Comparison of ENCODE assay signal across 18 cellular contexts in the genomic region with DNA sequence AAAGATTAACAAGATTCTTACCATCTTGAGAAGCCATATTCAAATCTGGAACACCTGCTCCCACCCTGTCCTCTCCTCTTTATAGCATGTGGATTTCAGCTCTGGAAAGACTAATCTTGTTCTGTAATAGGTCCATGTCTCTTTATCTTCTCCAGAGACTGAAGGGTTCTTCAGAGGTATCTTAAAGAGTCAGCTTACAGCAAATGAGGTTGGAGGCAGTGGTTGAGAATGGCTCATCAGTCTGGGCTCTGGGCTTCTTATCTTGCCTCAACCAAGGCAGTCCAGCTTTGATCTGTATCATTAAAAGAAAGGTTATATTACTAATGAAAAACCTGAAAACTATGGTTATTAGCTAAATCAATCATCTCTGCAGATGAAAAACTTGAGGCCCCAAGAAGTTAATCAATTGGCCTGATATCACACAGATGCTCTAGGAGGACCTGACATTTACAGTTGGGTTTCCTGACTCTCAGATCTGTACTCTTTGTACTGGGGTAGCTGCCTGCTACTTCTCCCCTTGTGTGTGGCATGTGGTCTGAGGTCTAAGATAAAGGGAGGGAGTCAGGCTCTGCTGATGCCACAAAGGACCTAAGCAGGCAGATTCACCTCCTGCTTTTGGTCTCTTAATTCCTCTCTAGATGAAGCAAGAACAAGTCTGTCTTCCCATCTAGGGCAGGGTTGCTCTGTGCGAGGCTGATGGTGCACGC. TPM values are rescaled to one million over a fixed set of nuclear protein-coding genes. Genes with fewer than 3 reads are reported as not detected.
A peak's percentile ranks its signal among the peaks of the same experiment; 100 is the strongest.
DNase-seq lines count a peak whose midpoint lies in the region; ATAC-seq, FAIRE-seq and TF ChIP-seq lines count a peak whose summit lies in the region.
"Had no signal": no experiment of that assay in that cellular context is flagged by ENCODE, and none has a peak within 500 bp of the region (broad histone marks: within the 10 kb centered on the region; RNA-seq: fewer than 3 reads in every experiment).

No MANE protein-coding gene starts in this region.

- H3K9ac ChIP-seq in HepG2 (ENCODE audit: insufficient read depth, low read depth, low read length) (no peak overlapping the region), neuronal stem cell (ENCODE audit: low read depth, low read length, poor library complexity) (no peak overlapping the region)

- no peak for TF ChIP-seq RAD21 in HepG2 (CRISPR knock-in tag; IDR thresholded peaks at IDR 0.05)

- no peak overlapping the region for H3K14ac ChIP-seq in neuronal stem cell (ENCODE audit: low read length)

- no peaks in the 10 kb centered on the region for H3K36me3 Mint-ChIP-seq in activated naive CD8-positive, alpha-beta T cell treated with anti-CD3 and anti-CD28 coated beads, Interleukin-2, amount 50 U/mL, for 24 hours (ENCODE audit: low read depth)
- H3K36me3 Mint-ChIP-seq: CD4-positive, CD25-positive, alpha-beta regulatory T cell had no signal

- H3K23ac ChIP-seq in neuronal stem cell (ENCODE audit: low read depth, low read length, poor library complexity) = no peak overlapping the region

- H3K4me1 ChIP-seq in HepG2 (ENCODE audit: insufficient read depth, low read length) (no peaks in the 10 kb centered on the region), right lobe of liver (no peaks in the 10 kb centered on the region), neuronal stem cell (ENCODE audit: control insufficient read depth in 2 of 2, insufficient read depth in 1 of 2, low read depth in 1 of 2, low read length in 2 of 2) (peaks cover 14 to 39% of the 10 kb centered on the region in 2 donors)

- H3K36me3 ChIP-seq in HepG2 (replicated peaks in 1 of 2; ENCODE audit: control insufficient read depth in 1 of 2, insufficient read depth in 2 of 2, low read length in 2 of 2) (no peaks in the 10 kb centered on the region), right lobe of liver (no peaks in the 10 kb centered on the region), neuronal stem cell (replicated peaks in 1 of 2; ENCODE audit: control insufficient read depth in 2 of 2, insufficient read depth in 2 of 2, low read length in 2 of 2) (no peaks in the 10 kb centered on the region)

- in situ Hi-C loops in HepG2 (cut with HindIII; ENCODE audit: extremely low pct_ligation_motif_present, low pct_unique_long_range_greater_than_20kb) = no loop called here

- TF ChIP-seq EP300 in HepG2 (IDR thresholded peaks at IDR 0.05; ENCODE audit: low read depth in 2 of 2, low read length in 2 of 2) (no peak), HepG2 (CRISPR knock-in tag; IDR thresholded peaks at IDR 0.05; ENCODE audit: borderline replicate concordance) (no peak)

- peaks cover 10% of the 10 kb centered on the region for H3K9me3 Mint-ChIP-seq in activated naive CD8-positive, alpha-beta T cell treated with anti-CD3 and anti-CD28 coated beads, Interleukin-2, amount 50 U/mL, for 24 hours

- POLR2A ChIA-PET in HepG2 (lab: Yijun Ruan, JAX) = no interaction called here

- no peak for FAIRE-seq in HepG2 (lab: Jason Lieb, UNC)
- FAIRE-seq: GM12878, GM18507 had no signal

- no peak for TF ChIP-seq POLR2A in HepG2 (IDR thresholded peaks at IDR 0.05; ENCODE audit: insufficient read depth in 1 of 2, low read depth in 2 of 2, low read length in 2 of 2)
- no peak for TF ChIP-seq POLR2A in right lobe of liver (IDR thresholded peaks at IDR 0.05)

- no peak overlapping the region for H3K4me3 ChIP-seq in HepG2 (replicated peaks in 1 of 3; ENCODE audit: insufficient read depth in 1 of 3, low read depth in 2 of 3, low read length in 3 of 3)
- H3K4me3 ChIP-seq in right lobe of liver = no peak overlapping the region
- H3K4me3 ChIP-seq in neuronal stem cell (ENCODE audit: low read length in 2 of 2) = no peak overlapping the region
- H3K4me3 ChIP-seq: GM12878 had no signal

- H3K4me3 Mint-ChIP-seq in activated naive CD8-positive, alpha-beta T cell treated with anti-CD3 and anti-CD28 coated beads, Interleukin-2, amount 50 U/mL, for 24 hours = no peak overlapping the region
- H3K4me3 Mint-ChIP-seq: CD4-positive, CD25-positive, alpha-beta regulatory T cell had no signal

- no peaks in the 10 kb centered on the region for H3K79me1 ChIP-seq in neuronal stem cell (ENCODE audit: low read depth, low read length)

- no peak overlapping the region for H2AK5ac ChIP-seq in neuronal stem cell (ENCODE audit: low read depth, low read length)

- H3K79me2 ChIP-seq in HepG2 (ENCODE audit: insufficient read depth, low read length) = no peaks in the 10 kb centered on the region

- no peaks in the 10 kb centered on the region for H4K20me1 ChIP-seq in HepG2 (ENCODE audit: insufficient read depth, low read length)

- peak; percentile 34; the same call in 1 of the 3 replicates for ATAC-seq in HepG2
- ATAC-seq in right lobe of liver = no peak
- peak; percentile 52 for ATAC-seq in activated naive CD8-positive, alpha-beta T cell treated with anti-CD3 and anti-CD28 coated beads, Interleukin-2, amount 50 U/mL, for 24 hours
- ATAC-seq: GM12878 had no signal

- H2BK15ac ChIP-seq in neuronal stem cell (ENCODE audit: low read length) = no peak overlapping the region

- no TSS peak for BruUV-seq in HepG2 (replicated peaks; lab: Mats Ljungman, UMichigan)

- H3K18ac ChIP-seq in neuronal stem cell (ENCODE audit: low read length) = no peak overlapping the region

- H4K91ac ChIP-seq in neuronal stem cell (ENCODE audit: low read depth, low read length, poor library complexity) = no peak overlapping the region

- intact Hi-C loops in HepG2 (cut with micrococcal nuclease; ENCODE audit: unreplicated experiment) = no loop called here
- intact Hi-C loops in right lobe of liver (cut with DNase I) = no loop called here

- no peak overlapping the region for H3K27ac ChIP-seq in HepG2 (ENCODE audit: extremely low read length, insufficient read depth, low read length)
- no peak overlapping the region for H3K27ac ChIP-seq in right lobe of liver
- H3K27ac ChIP-seq in neuronal stem cell (replicated peaks; ENCODE audit: low read length) = no peak overlapping the region

- no peak overlapping the region for H2BK5ac ChIP-seq in neuronal stem cell (ENCODE audit: low read length)

- H2BK120ac ChIP-seq in neuronal stem cell (ENCODE audit: low read depth, low read length) = no peak overlapping the region

- TF ChIP-seq CTCF in HepG2 (CRISPR knock-in tag; IDR thresholded peaks at IDR 0.05) (no peak), right lobe of liver (IDR thresholded peaks at IDR 0.05) (no peak)

- H4K8ac ChIP-seq in neuronal stem cell (ENCODE audit: low read depth, low read length) = no peak overlapping the region

- no peaks in the 10 kb centered on the region for H3K9me3 ChIP-seq in HepG2 (ENCODE audit: low read length)
- H3K9me3 ChIP-seq in right lobe of liver = no peaks in the 10 kb centered on the region
- peaks cover 3% of the 10 kb centered on the region in 2 donors for H3K9me3 ChIP-seq in neuronal stem cell (replicated peaks in 1 of 2; ENCODE audit: control insufficient read depth in 2 of 2, insufficient read depth in 1 of 2, low read depth in 1 of 2, low read length in 2 of 2)

- no peak overlapping the region for H2BK12ac ChIP-seq in neuronal stem cell (ENCODE audit: low read length)

- no peak overlapping the region for H3K4ac ChIP-seq in neuronal stem cell (ENCODE audit: low read length)

- no peak overlapping the region for H3K4me2 ChIP-seq in HepG2 (ENCODE audit: low read depth, low read length)
- H3K4me2 ChIP-seq in neuronal stem cell (ENCODE audit: insufficient read depth, low read length, poor library complexity, severe bottlenecking) = no peak overlapping the region

- H3K27ac Mint-ChIP-seq in activated naive CD8-positive, alpha-beta T cell treated with anti-CD3 and anti-CD28 coated beads, Interleukin-2, amount 50 U/mL, for 24 hours = no peak overlapping the region
- H3K27ac Mint-ChIP-seq: CD4-positive, CD25-positive, alpha-beta regulatory T cell had no signal

- CTCF ChIA-PET in HepG2 (lab: Yijun Ruan, JAX; ENCODE audit: low intra/inter-chr PET ratio, low total read pairs) = no interaction called here

- H3K27me3 ChIP-seq in HepG2 (ENCODE audit: control insufficient read depth in 1 of 2, insufficient read depth in 2 of 2, low read length in 2 of 2) (no peaks in the 10 kb centered on the region), right lobe of liver (no peaks in the 10 kb centered on the region), neuronal stem cell (ENCODE audit: control insufficient read depth in 3 of 3, insufficient read depth in 3 of 3, low read depth in 1 of 3, low read length in 3 of 3) (peaks cover 0 to 6% (median 0%) of the 10 kb centered on the region in 3 experiments)

- 7% methylated on average over 2 of the region's 2 CpGs for WGBS in HepG2 (ENCODE audit: low lambda C conversion rate)
- WGBS in right lobe of liver (ENCODE audit: insufficient coverage, low coverage, low lambda C conversion rate, missing lambda C conversion rate) = 87% methylated on average over 2 of the region's 2 CpGs
- WGBS in neuronal stem cell (ENCODE audit: extremely low coverage in 2 of 2, insufficient read length in 2 of 2, insufficient replicate concordance in 1 of 2), 2 donors = no CpG with 5 or more reads among the region's 2 CpGs

- H2AFZ ChIP-seq in HepG2 (ENCODE audit: low read length) (no peak overlapping the region), neuronal stem cell (ENCODE audit: low read length) (peak overlapping the region; percentile 46)

- DNase-seq in HepG2 (ENCODE audit: low spot score) = no peak
- DNase-seq in right lobe of liver = no peak
- DNase-seq in activated naive CD8-positive, alpha-beta T cell treated with anti-CD3 and anti-CD28 coated beads, Interleukin-2, amount 50 U/mL, for 24 hours = no peak
- no peak for DNase-seq in neuronal stem cell (ENCODE audit: low spot score)
- DNase-seq in NCI-H2107 (lab: John Stamatoyannopoulos, UW) = no peak
- no peak for DNase-seq in activated gamma-delta T cell (lab: John Stamatoyannopoulos, UW)
- DNase-seq in medulla oblongata (ENCODE audit: extremely low spot score) = no peak
- DNase-seq: ACHN; CD4-positive, CD25-positive, alpha-beta regulatory T cell; DMS53; H7; Karpas-422; NCI-H1417 treated with DMSO at 0.1 percent for 48 hours; NCI-H2029 treated with DMSO at 0.1 percent for 48 hours; NCI-H524 treated with DMSO at 0.1 percent for 48 hours; NK-92 treated with Interleukin-12 subunit alpha and Interleukin-12 subunit beta, amount 100 ng/mL, for 24 hours had no signal

- H3K4me1 Mint-ChIP-seq in activated naive CD8-positive, alpha-beta T cell treated with anti-CD3 and anti-CD28 coated beads, Interleukin-2, amount 50 U/mL, for 24 hours = no peaks in the 10 kb centered on the region
- H3K4me1 Mint-ChIP-seq: CD4-positive, CD25-positive, alpha-beta regulatory T cell had no signal

- no peaks in the 10 kb centered on the region for H3K27me3 Mint-ChIP-seq in activated naive CD8-positive, alpha-beta T cell treated with anti-CD3 and anti-CD28 coated beads, Interleukin-2, amount 50 U/mL, for 24 hours
- H3K27me3 Mint-ChIP-seq: CD4-positive, CD25-positive, alpha-beta regulatory T cell had no signal

RNA-seq across cellular contexts. Expression of a gene that starts 1.7 kb away (rescaled TPM):
- total RNA-seq in HepG2 (2016; rRNA removed; fragmentation: Illumina TruSeq; extraction: Trizol) = 0.84 and 1.4 TPM in 2 replicates
- 0.79 and 1.4 TPM in 2 replicates for total RNA-seq in HepG2 (2016; cell fraction: cytosol; rRNA removed; fragmentation: Illumina TruSeq; extraction: Trizol; ENCODE audit: low read depth)
- total RNA-seq in HepG2 (2016; cell fraction: insoluble cytoplasmic fraction; rRNA removed; fragmentation: Illumina TruSeq; extraction: Trizol) = 0.91 and 1.5 TPM in 2 replicates
- 0.62 and 0.86 TPM in 2 replicates for total RNA-seq in HepG2 (2016; cell fraction: membrane; rRNA removed; fragmentation: Illumina TruSeq; extraction: Trizol)
- total RNA-seq in HepG2 (2016; cell fraction: nucleus; rRNA removed; fragmentation: Illumina TruSeq; extraction: Trizol) = 1.4 and 5.7 TPM in 2 replicates
- polyA plus RNA-seq in HepG2 (2011; rRNA removed) = 0.51 and 1.4 TPM in 2 replicates
- 0.23 and 0.54 TPM in 2 replicates for polyA plus RNA-seq in HepG2 (2011; cell fraction: cytosol; rRNA removed)
- 1.2 and 1.6 TPM in 2 replicates for polyA plus RNA-seq in HepG2 (2011; cell fraction: nucleus; rRNA removed)
- 0.39 and 0.59 TPM in 2 replicates for polyA plus RNA-seq in HepG2 (2012)
- polyA plus RNA-seq in HepG2 (2016; cell fraction: cytosol; fragmentation: Illumina TruSeq; extraction: Trizol; ENCODE audit: low read depth) = 0.08 and 0.09 TPM in 2 replicates
- polyA plus RNA-seq in HepG2 (2016; cell fraction: insoluble cytoplasmic fraction; fragmentation: Illumina TruSeq; extraction: Trizol; ENCODE audit: low read depth) = 0.33 and 0.58 TPM in 2 replicates
- polyA plus RNA-seq in HepG2 (2016; cell fraction: membrane; fragmentation: Illumina TruSeq; extraction: Trizol; ENCODE audit: low read depth) = 0.02 and 0.40 TPM in 2 replicates
- 0.48 and 0.79 TPM in 2 replicates for polyA plus RNA-seq in HepG2 (2016; cell fraction: nucleus; fragmentation: Illumina TruSeq; extraction: Trizol; ENCODE audit: insufficient read depth, low read depth)
- polyA minus RNA-seq in HepG2 (2011; rRNA and poly(A)+ RNA removed; ENCODE audit: low replicate concordance) = 4.0 and 4.2 TPM in 2 replicates
- 2.2 and 2.4 TPM in 2 replicates for polyA minus RNA-seq in HepG2 (2011; cell fraction: cytosol; rRNA and poly(A)+ RNA removed)
- 9.5 and 13.1 TPM in 2 replicates for polyA minus RNA-seq in HepG2 (2011; cell fraction: nucleus; rRNA and poly(A)+ RNA removed)
- 1 to 10 TPM; 1.7 to 9.6 (median 4.3) TPM for total RNA-seq in right lobe of liver
- polyA plus RNA-seq in neuronal stem cell (2013, experiment 1 of 2) = 2.9 TPM
- 3.1 TPM for polyA plus RNA-seq in neuronal stem cell (2013, experiment 2 of 2)

Comparison
In these comparisons a context has a peak if more than half of its experiments do, and no peak if none do; other contexts are left out.
1. ATAC-seq: peak in HepG2 (single experiment) and activated naive CD8-positive, alpha-beta T cell treated with anti-CD3 and anti-CD28 coated beads, Interleukin-2, amount 50 U/mL, for 24 hours (single experiment); none in right lobe of liver (0 of 4).